In the genomic region with DNA sequence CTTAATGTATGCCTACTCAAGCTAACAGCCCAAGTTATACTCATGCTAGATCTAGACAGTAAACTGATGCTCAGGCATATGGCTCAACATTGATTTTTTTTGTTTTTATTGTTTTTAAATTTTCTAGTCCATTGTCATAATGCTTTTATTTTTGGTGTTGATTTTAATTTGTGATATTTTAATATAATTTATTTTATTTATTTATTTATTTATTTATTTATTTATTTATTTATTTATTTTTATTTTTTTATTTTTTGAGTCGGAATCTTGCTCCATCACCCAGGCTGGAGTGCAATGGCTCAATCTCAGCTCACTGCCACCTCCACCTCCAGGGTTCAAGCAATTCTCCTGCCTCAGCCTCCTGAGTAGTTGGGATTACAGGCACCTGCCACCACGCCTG, we compare ENCODE assay signal across 1 cellular context. TPM values are rescaled to one million over a fixed set of nuclear protein-coding genes. Genes with fewer than 3 reads are reported as not detected.
"Had no signal": no experiment of that assay in that cellular context is flagged by ENCODE, and none has a peak within 500 bp of the region (broad histone marks: within the 10 kb centered on the region; RNA-seq: fewer than 3 reads in every experiment).

No MANE protein-coding gene starts in this region.

RNA-seq across cellular contexts. Expression of gene KYNU, which starts 12.9 kb away (rescaled TPM):
- total RNA-seq: lung microvascular endothelial cell had no signal
